ENCODE assay signal across 8 cellular contexts in the genomic region with DNA sequence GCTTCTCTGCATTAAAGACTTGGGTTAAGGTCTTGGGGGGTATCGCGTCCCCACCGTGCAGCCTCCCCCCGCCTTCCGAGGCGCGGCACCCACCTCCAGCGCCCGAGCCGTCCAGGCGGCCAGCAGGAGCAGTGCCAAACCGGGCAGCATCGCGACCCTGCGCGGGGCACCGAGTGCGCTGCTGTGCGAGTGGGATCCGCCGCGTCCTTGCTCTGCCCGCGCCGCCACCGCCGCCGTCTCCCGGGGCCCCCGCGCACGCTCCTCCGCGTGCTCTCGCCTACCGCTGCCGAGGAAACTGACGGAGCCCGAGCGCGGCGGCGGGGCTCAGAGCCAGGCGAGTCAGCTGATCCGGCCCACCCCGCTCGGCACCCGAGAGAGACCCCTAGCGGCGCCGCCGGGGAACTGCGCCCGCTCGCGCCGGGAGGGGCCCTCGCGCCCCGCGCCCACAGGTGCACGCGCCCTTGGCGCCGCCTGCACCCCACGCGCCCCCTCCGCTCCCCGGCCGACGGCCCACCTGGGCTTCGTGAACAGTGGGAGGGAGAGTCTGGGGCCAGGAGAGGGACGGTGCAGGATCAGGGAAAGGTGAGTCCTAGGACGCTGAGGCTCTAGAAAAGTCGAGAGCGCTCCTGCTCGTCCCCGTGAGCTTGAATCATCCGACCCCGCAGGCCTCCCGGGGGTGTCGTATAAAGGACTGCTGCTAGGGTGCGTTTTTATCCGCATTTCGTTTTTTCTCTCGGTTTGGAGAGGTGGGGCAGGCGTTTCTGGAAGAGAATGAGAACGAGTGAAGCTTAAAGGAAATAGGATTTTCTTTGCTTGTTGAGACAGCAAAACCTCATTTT. TPM values are rescaled to one million over a fixed set of nuclear protein-coding genes. Genes with fewer than 3 reads are reported as not detected.
DNase-seq lines count a peak whose midpoint lies in the region; ATAC-seq and TF ChIP-seq lines count a peak whose summit lies in the region.

A gene (minus strand): TSS at position 300 of the 839 bp plus-strand sequence. CDS start 150 bp downstream, at position 150.

- POLR2A ChIA-PET in OCI-LY7 (lab: Charles Lee): interaction anchor here (0.6 kb wide), 1 partner anchor 298 kb away, joined by 3 read pairs; no protein-coding TSS in a partner anchor

- no peaks in the 10 kb centered on the region for H3K4me1 ChIP-seq in OCI-LY7 (ENCODE audit: insufficient read depth, low read length, poor library complexity, severe bottlenecking)

- H3K79me2 ChIP-seq in OCI-LY7 (ENCODE audit: insufficient read depth, low read depth, low read length): no peaks in the 10 kb centered on the region

- H2AFZ ChIP-seq in OCI-LY7 (ENCODE audit: low read length): no peak within 1 kb of the TSS

- TF ChIP-seq CTCF in GM12873 (IDR thresholded peaks at IDR 0.05; ENCODE audit: insufficient read depth, low read depth, low read length, missing control alignments) (peak; percentile 78), astrocyte of the spinal cord (IDR thresholded peaks at IDR 0.05; ENCODE audit: low read depth, low read length) (peak; percentile 71), OCI-LY7 (conservative IDR thresholded peaks at IDR 0.05; ENCODE audit: low read length) (no peak)

- DNase-seq in NCI-H1105 treated with DMSO at 0.1 percent for 48 hours (lab: John Stamatoyannopoulos, UW) (peak; percentile 76), T-helper 9 cell (peak; percentile 84), astrocyte of the spinal cord (ENCODE audit: low read depth, low spot score) (peak; percentile 75), hypothalamus (lab: John Stamatoyannopoulos, UW) (peak; percentile 46 to 91 (median 78)), sciatic nerve (ENCODE audit: low spot score) (peak; percentile 93), OCI-LY7 (ENCODE audit: low spot score) (no peak)

- in situ Hi-C loops in astrocyte of the spinal cord (cut with HindIII; ENCODE audit: low sequenced_read_pairs): loop anchor here (25.0 kb wide), 1 partner anchor 283 kb away; no protein-coding TSS in a partner anchor

- no peaks in the 10 kb centered on the region for H3K36me3 ChIP-seq in OCI-LY7 (ENCODE audit: insufficient read depth, low read length)

- H3K4me3 ChIP-seq in astrocyte of the spinal cord (ENCODE audit: low read depth, low read length): peak within 1 kb of the TSS; percentile 61
- no peak within 1 kb of the TSS for H3K4me3 ChIP-seq in OCI-LY7 (ENCODE audit: low read depth, low read length, poor library complexity, severe bottlenecking)

- H4K20me1 ChIP-seq in OCI-LY7 (ENCODE audit: insufficient read depth, low read length): no peaks in the 10 kb centered on the region

- BruUV-seq in OCI-LY7 (replicated peaks; lab: Mats Ljungman, UMichigan): no TSS peak

- CTCF ChIA-PET in OCI-LY7 (lab: Charles Lee; ENCODE audit: unreplicated experiment): no interaction called here

- H3K9me3 ChIP-seq in OCI-LY7 (ENCODE audit: low read length): no peaks in the 10 kb centered on the region

- ATAC-seq in HG02588 (IDR thresholded peaks at IDR 0.05; ENCODE audit: unreplicated experiment): peak; percentile 80
- ATAC-seq in sciatic nerve: peak; percentile 82

- H3K9me2 ChIP-seq in OCI-LY7 (ENCODE audit: insufficient read depth, low read length): no peaks in the 10 kb centered on the region

- H3K27ac ChIP-seq in OCI-LY7 (ENCODE audit: low read depth, low read length, poor library complexity, severe bottlenecking): no peak within 1 kb of the TSS

- intact Hi-C loops in sciatic nerve (cut with DNase I) (loop anchor here (5.0 to 10.0 kb wide), 2 partner anchors 156 to 273 kb away; no protein-coding TSS in a partner anchor), OCI-LY7 (cut with micrococcal nuclease; ENCODE audit: unreplicated experiment) (no loop called here)

- H3K4me2 ChIP-seq in OCI-LY7 (ENCODE audit: low read length): no peak within 1 kb of the TSS

RNA-seq across cellular contexts. Expression of the gene that starts here (rescaled TPM):
- total RNA-seq in sciatic nerve (497 TPM), OCI-LY7 (2022) (0.55 TPM in 1 of 2 replicates, not detected in the other)
- not detected in 2 replicates for total RNA-seq in OCI-LY7 (2014; rRNA removed; shearing (Covaris generic))

Comparison
In these comparisons a context has a peak if more than half of its experiments do, and no peak if none do; other contexts are left out.
1. RNA of the gene that starts here (total RNA-seq): 497 TPM in sciatic nerve (single experiment); 0.55 TPM in OCI-LY7; every median in the first group is over 100 times any median in the second.